2 cellular contexts compared by ENCODE assay signal in the genomic region with DNA sequence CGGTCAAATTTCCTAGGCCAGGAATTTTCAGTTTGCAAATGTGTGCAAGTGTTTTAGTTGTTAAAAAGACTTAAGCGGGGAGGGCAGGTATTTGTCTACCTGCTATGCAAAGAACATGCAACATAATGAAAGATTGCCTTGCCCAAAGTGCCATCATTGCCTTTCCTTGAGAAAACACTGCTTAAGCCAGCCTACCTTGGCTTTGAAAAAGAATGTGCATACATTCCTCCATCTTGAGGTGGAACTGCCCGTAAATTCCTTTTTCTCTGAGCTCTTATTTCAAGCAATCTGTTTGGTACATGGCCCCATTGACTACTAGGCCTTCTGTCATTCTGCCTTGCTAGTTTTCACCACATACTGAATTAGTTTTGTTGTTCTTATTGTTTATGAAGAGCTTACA.
TF ChIP-seq lines count a peak whose summit lies in the region.

No MANE protein-coding gene starts in this region.

TF ChIP-seq in HepG2, 621 proteins besides CTCF, POLR2A, EP300 and RAD21:
- TF ChIP-seq CCDC6 (CRISPR knock-in tag; IDR thresholded peaks at IDR 0.05): no peak

TF ChIP-seq in H1, 55 proteins besides CTCF, POLR2A, EP300 and RAD21:
- TF ChIP-seq SP2 (IDR thresholded peaks at IDR 0.05; ENCODE audit: low read length) (no peak), TEAD4 (IDR thresholded peaks at IDR 0.05; ENCODE audit: low read depth, low read length) (0 out of 2 replicates have a peak, but pooled peaks have one; percentile 7)
TF ChIP-seq in H1: peak in this region for 1.
